25 cellular contexts compared by ENCODE assay signal in genomic region chr12:57661376-57661775, GRCh38. TPM values are rescaled to one million over a fixed set of nuclear protein-coding genes. Genes with fewer than 3 reads are reported as not detected.
"Had no signal": no experiment of that assay in that cellular context is flagged by ENCODE, and none has a peak within 500 bp of the region (broad histone marks: within the 10 kb centered on the region; RNA-seq: fewer than 3 reads in every experiment).

No MANE protein-coding gene starts in this region.

- H3K9me3 ChIP-seq: Peyer's patch had no signal

- H3K4me1 ChIP-seq: Peyer's patch, SJCRH30 had no signal

- H3K4me2 ChIP-seq: PC-9 had no signal

- H3K27ac ChIP-seq: PC-9, Peyer's patch, SJCRH30 had no signal

- H3K36me3 ChIP-seq: Peyer's patch, SJCRH30 had no signal

- H3K4me3 ChIP-seq: PC-9, Peyer's patch, SJCRH30 had no signal

- ATAC-seq: Right ventricle myocardium inferior, SK-N-SH treated with all-trans-retinoic acid at 6 μM for 48 hours, T-helper 17 cell had no signal

- H3K27me3 ChIP-seq: Peyer's patch, SJCRH30 had no signal

- H2AFZ ChIP-seq: PC-9 had no signal

- DNase-seq: Kasumi-1, KG1, MM.1S, MV-4-11, NCI-H1048, NCI-H1105, NCI-H1417, NCI-H1436 treated with DMSO at 0.1 percent for 48 hours, NCI-H1694 treated with DMSO at 0.1 percent for 48 hours, NCI-H1930, NCI-H2081, NCI-H2107, NCI-H2227 treated with DMSO at 0.1 percent for 48 hours, NCI-H524, NCI-H526 treated with DMSO at 0.1 percent for 48 hours, NCI-H748 treated with DMSO at 0.1 percent for 48 hours, PC-9, Peyer's patch, SHP77 treated with DMSO at 0.1 percent for 48 hours, T-helper 1 cell, T-helper 17 cell had no signal

RNA-seq across cellular contexts. Expression of gene B4GALNT1, which starts 28.4 kb away (rescaled TPM):
- total RNA-seq: T-helper 17 cell had no signal
- polyA plus RNA-seq: IgD-negative memory B cell had no signal

RNA-seq across cellular contexts. Expression of gene ARHGEF25, which starts 50.1 kb away (rescaled TPM):
- polyA plus RNA-seq: IgD-negative memory B cell had no signal
